11 cellular contexts compared by ENCODE assay signal in genomic region chr2:105977212-105977611, GRCh38.
A peak's percentile ranks its signal among the peaks of the same experiment; 100 is the strongest.
DNase-seq lines count a peak whose midpoint lies in the region; ATAC-seq and TF ChIP-seq lines count a peak whose summit lies in the region.
"Had no signal": no experiment of that assay in that cellular context is flagged by ENCODE, and none has a peak within 500 bp of the region (broad histone marks: within the 10 kb centered on the region; RNA-seq: fewer than 3 reads in every experiment).

No MANE protein-coding gene starts in this region.

- H3K4me1 Mint-ChIP-seq in osteocyte (ENCODE audit: unreplicated experiment): no peaks in the 10 kb centered on the region

- no peak overlapping the region for H3K4me3 Mint-ChIP-seq in osteocyte (ENCODE audit: unreplicated experiment)
- H3K4me3 Mint-ChIP-seq: activated CD8-positive, alpha-beta memory T cell treated with anti-CD3 and anti-CD28 coated beads, Interleukin-2, amount 10 ng/mL, durations not matched to agents 7 days and 5 days had no signal

- CTCF ChIA-PET in A673 (lab: Charles Lee): no interaction called here

- BruUV-seq in A673 (replicated peaks; lab: Mats Ljungman, UMichigan): no TSS peak

- no peak overlapping the region for H3K27ac ChIP-seq in A673 (ENCODE audit: low read depth, low read length, poor library complexity, severe bottlenecking)

- intact Hi-C loops in A673 (cut with micrococcal nuclease; ENCODE audit: unreplicated experiment): no loop called here

- no peaks in the 10 kb centered on the region for H3K27me3 ChIP-seq in A673 (replicated peaks; ENCODE audit: insufficient read depth, low read depth, low read length, poor library complexity)

- DNase-seq in ELR (ENCODE audit: low read depth) (peak; percentile 93), NB4 (ENCODE audit: low read depth) (peak; percentile 20), choroid plexus epithelial cell (ENCODE audit: low read depth) (peak; percentile 78), A673 (ENCODE audit: low spot score) (no peak), osteocyte (ENCODE audit: extremely low spot score, unreplicated experiment) (no peak)
- DNase-seq in stimulated activated CD4-positive, alpha-beta T cell treated with anti-CD3 and anti-CD28 coated beads, Interleukin-15, amount 100 ng/mL, for 24 hours: peak; percentile 45
- DNase-seq: activated CD8-positive, alpha-beta memory T cell treated with anti-CD3 and anti-CD28 coated beads, Interleukin-2, amount 10 ng/mL, durations not matched to agents 7 days and 5 days; NCI-H1436; retina; RPMI8226 had no signal

- H3K4me3 ChIP-seq in NB4 (ENCODE audit: low read depth, low read length): no peak overlapping the region
- H3K4me3 ChIP-seq in choroid plexus epithelial cell (ENCODE audit: low read depth, low read length): no peak overlapping the region
- H3K4me3 ChIP-seq in A673 (ENCODE audit: low read depth, low read length, poor library complexity, severe bottlenecking): no peak overlapping the region

- ATAC-seq in HG03342 (IDR thresholded peaks at IDR 0.05; ENCODE audit: unreplicated experiment): no peak
- ATAC-seq: activated CD8-positive, alpha-beta memory T cell treated with anti-CD3 and anti-CD28 coated beads, Interleukin-2, amount 10 ng/mL, durations not matched to agents 7 days and 5 days had no signal

- H3K9me3 ChIP-seq in A673 (ENCODE audit: low read depth, low read length, poor library complexity, severe bottlenecking): no peaks in the 10 kb centered on the region

- no peaks in the 10 kb centered on the region for H3K36me3 ChIP-seq in A673 (ENCODE audit: insufficient read depth, low read length, poor library complexity, severe bottlenecking)

- POLR2A ChIA-PET in A673 (lab: Charles Lee; ENCODE audit: low non-redundant PET): no interaction called here

- no peaks in the 10 kb centered on the region for H3K4me1 ChIP-seq in A673 (ENCODE audit: insufficient read depth, low read length, poor library complexity, severe bottlenecking)

- peaks cover 2% of the 10 kb centered on the region for H3K36me3 Mint-ChIP-seq in osteocyte (ENCODE audit: unreplicated experiment)
- H3K36me3 Mint-ChIP-seq: activated CD8-positive, alpha-beta memory T cell treated with anti-CD3 and anti-CD28 coated beads, Interleukin-2, amount 10 ng/mL, durations not matched to agents 7 days and 5 days had no signal

- H3K9me3 Mint-ChIP-seq in osteocyte (ENCODE audit: unreplicated experiment): peaks cover 21% of the 10 kb centered on the region

- no peak overlapping the region for H3K27ac Mint-ChIP-seq in osteocyte (ENCODE audit: unreplicated experiment)
- H3K27ac Mint-ChIP-seq: activated CD8-positive, alpha-beta memory T cell treated with anti-CD3 and anti-CD28 coated beads, Interleukin-2, amount 10 ng/mL, durations not matched to agents 7 days and 5 days had no signal

- no peak for TF ChIP-seq POLR2A in NB4 (IDR thresholded peaks at IDR 0.05; ENCODE audit: extremely low read depth, insufficient read length)

- H3K27me3 Mint-ChIP-seq in osteocyte (ENCODE audit: unreplicated experiment): peaks cover 6% of the 10 kb centered on the region
- H3K27me3 Mint-ChIP-seq: activated CD8-positive, alpha-beta memory T cell treated with anti-CD3 and anti-CD28 coated beads, Interleukin-2, amount 10 ng/mL, durations not matched to agents 7 days and 5 days had no signal

- TF ChIP-seq CTCF in NB4 (IDR thresholded peaks at IDR 0.05; ENCODE audit: low read depth, low read length) (no peak), choroid plexus epithelial cell (conservative IDR thresholded peaks at IDR 0.05; ENCODE audit: low read depth, low read length) (no peak), A673 (conservative IDR thresholded peaks at IDR 0.05; ENCODE audit: low read depth, low read length) (no peak), osteocyte (IDR thresholded peaks at IDR 0.05) (no peak)

Comparison
In these comparisons a context has a peak if more than half of its experiments do, and no peak if none do; other contexts are left out.
1. DNase-seq: peak in ELR (single experiment), NB4 (single experiment), choroid plexus epithelial cell (single experiment) and stimulated activated CD4-positive, alpha-beta T cell treated with anti-CD3 and anti-CD28 coated beads, Interleukin-15, amount 100 ng/mL, for 24 hours (single experiment); none in A673 (single experiment) and osteocyte (single experiment).